In genomic region chr10:32197423-32197822, GRCh38 we compare ENCODE assay signal across 16 cellular contexts.
"Had no signal": no experiment of that assay in that cellular context is flagged by ENCODE, and none has a peak within 500 bp of the region (broad histone marks: within the 10 kb centered on the region; RNA-seq: fewer than 3 reads in every experiment).

No MANE protein-coding gene starts in this region.

- ATAC-seq: activated T-cell treated with anti-CD3 and anti-CD28 coated beads, Interleukin-2, amount 50 U/mL, for 4 hours; heart left ventricle had no signal

- DNase-seq: activated CD4-positive, alpha-beta T cell treated with anti-CD3 and anti-CD28 coated beads, Interleukin-2, amount 50 U/mL, for 4 hours; activated CD4-positive, CD25-positive, alpha-beta regulatory T cell treated with anti-CD3 and anti-CD28 coated beads, Interleukin-2, amount 50 U/mL, for 72 hours; activated gamma-delta T cell; activated naive CD8-positive, alpha-beta T cell treated with anti-CD3 and anti-CD28 coated beads, Interleukin-2, amount 10 ng/mL, durations not matched to agents 7 days and 5 days; activated T-cell treated with anti-CD3 and anti-CD28 coated beads, Interleukin-2, amount 50 U/mL, for 4 hours; aorta; dorsolateral prefrontal cortex; heart left ventricle; left ventricle myocardium inferior; midbrain; naive B cell; posterior cingulate gyrus; transverse colon had no signal

- H3K27me3 Mint-ChIP-seq: activated naive CD8-positive, alpha-beta T cell treated with anti-CD3 and anti-CD28 coated beads, Interleukin-2, amount 10 ng/mL, durations not matched to agents 7 days and 5 days; naive B cell had no signal

- H3K36me3 Mint-ChIP-seq: activated naive CD8-positive, alpha-beta T cell treated with anti-CD3 and anti-CD28 coated beads, Interleukin-2, amount 10 ng/mL, durations not matched to agents 7 days and 5 days; naive B cell had no signal

- H3K4me1 Mint-ChIP-seq: activated naive CD8-positive, alpha-beta T cell treated with anti-CD3 and anti-CD28 coated beads, Interleukin-2, amount 10 ng/mL, durations not matched to agents 7 days and 5 days had no signal

- H3K27ac ChIP-seq: dorsolateral prefrontal cortex, esophagus muscularis mucosa, left ventricle myocardium inferior, right atrium auricular region, transverse colon had no signal

- H3K36me3 ChIP-seq: esophagus muscularis mucosa, heart left ventricle, left ventricle myocardium inferior, right atrium auricular region, transverse colon had no signal

- H3K27ac Mint-ChIP-seq: activated naive CD8-positive, alpha-beta T cell treated with anti-CD3 and anti-CD28 coated beads, Interleukin-2, amount 10 ng/mL, durations not matched to agents 7 days and 5 days; naive B cell had no signal

- H3K4me2 ChIP-seq: smooth muscle cell had no signal

- H3K4me1 ChIP-seq: esophagus muscularis mucosa, left ventricle myocardium inferior, right atrium auricular region, transverse colon had no signal

- H3K4me3 ChIP-seq: dorsolateral prefrontal cortex, esophagus muscularis mucosa, heart left ventricle, left ventricle myocardium inferior, right atrium auricular region, smooth muscle cell, transverse colon had no signal

- H3K9me3 ChIP-seq: esophagus muscularis mucosa, heart left ventricle, left ventricle myocardium inferior, right atrium auricular region, transverse colon had no signal

- H3K4me3 Mint-ChIP-seq: activated naive CD8-positive, alpha-beta T cell treated with anti-CD3 and anti-CD28 coated beads, Interleukin-2, amount 10 ng/mL, durations not matched to agents 7 days and 5 days; activated T-cell treated with anti-CD3 and anti-CD28 coated beads, Interleukin-2, amount 50 U/mL, for 4 hours; naive B cell had no signal

- H3K9me3 Mint-ChIP-seq: activated naive CD8-positive, alpha-beta T cell treated with anti-CD3 and anti-CD28 coated beads, Interleukin-2, amount 10 ng/mL, durations not matched to agents 7 days and 5 days; activated T-cell treated with anti-CD3 and anti-CD28 coated beads, Interleukin-2, amount 50 U/mL, for 4 hours; naive B cell had no signal

- H3K27me3 ChIP-seq: dorsolateral prefrontal cortex, esophagus muscularis mucosa, heart left ventricle, right atrium auricular region, transverse colon had no signal
